In the genomic region with DNA sequence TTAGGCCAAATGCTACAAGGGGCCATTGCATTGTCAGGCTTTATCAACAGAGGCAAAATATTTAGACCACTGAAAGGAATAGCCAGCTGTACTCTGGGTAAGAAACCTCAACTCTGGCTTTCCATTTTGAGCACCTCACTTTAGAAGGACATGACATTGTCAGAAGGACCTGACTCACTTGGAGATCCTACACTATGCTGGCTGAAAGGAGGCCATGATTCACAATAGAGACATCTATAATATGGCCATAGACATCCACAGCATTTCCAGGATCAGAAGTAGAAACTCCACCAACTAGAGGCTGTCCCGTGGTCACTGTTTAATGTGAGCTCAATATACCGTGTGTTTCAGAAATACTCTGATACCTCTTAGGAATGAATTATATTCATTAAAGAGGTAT, we compare ENCODE assay signal across 28 cellular contexts.
DNase-seq lines count a peak whose midpoint lies in the region; ATAC-seq, FAIRE-seq and TF ChIP-seq lines count a peak whose summit lies in the region.
"Had no signal": no experiment of that assay in that cellular context is flagged by ENCODE, and none has a peak within 500 bp of the region (broad histone marks: within the 10 kb centered on the region; RNA-seq: fewer than 3 reads in every experiment).

No MANE protein-coding gene starts in this region.

- in situ Hi-C loops in brain microvascular endothelial cell (cut with HindIII; ENCODE audit: low pct_ligation_motif_present, low sequenced_read_pairs), result no loop called here

- no peak overlapping the region for H4K5ac ChIP-seq in mesendoderm (ENCODE audit: low read length)

- H3K56ac ChIP-seq in mesendoderm (ENCODE audit: low read length), result no peak overlapping the region

- peak; percentile 62 for FAIRE-seq in H54 (lab: Jason Lieb, UNC)
- FAIRE-seq: G401.6, HepG2, K562 had no signal

- H3K27ac ChIP-seq in brain microvascular endothelial cell (no peak overlapping the region), mesendoderm (ENCODE audit: low read depth, low read length) (no peak overlapping the region), upper lobe of right lung (no peak overlapping the region)
- H3K27ac ChIP-seq: SJCRH30 had no signal

- TF ChIP-seq POLR2A in H54 (IDR thresholded peaks at IDR 0.05; ENCODE audit: low read depth, low read length), result no peak

- H4K8ac ChIP-seq in mesendoderm (ENCODE audit: low read depth, low read length), result no peak overlapping the region

- H3K36me3 ChIP-seq in brain microvascular endothelial cell (replicated peaks), result no peaks in the 10 kb centered on the region
- no peaks in the 10 kb centered on the region for H3K36me3 ChIP-seq in mesendoderm (ENCODE audit: control insufficient read depth, insufficient read depth, low read length)
- H3K36me3 ChIP-seq in upper lobe of right lung, result no peaks in the 10 kb centered on the region
- H3K36me3 ChIP-seq: SJCRH30 had no signal

- H3K79me2 ChIP-seq in mesendoderm (ENCODE audit: control insufficient read depth, insufficient read depth, low read length), result no peaks in the 10 kb centered on the region

- no peaks in the 10 kb centered on the region for H3K79me1 ChIP-seq in mesendoderm (ENCODE audit: low read length)

- H3K27me3 ChIP-seq in brain microvascular endothelial cell (replicated peaks) (no peaks in the 10 kb centered on the region), mesendoderm (ENCODE audit: insufficient read depth, low read length, poor library complexity) (no peaks in the 10 kb centered on the region), upper lobe of right lung (no peaks in the 10 kb centered on the region)
- H3K27me3 ChIP-seq: SJCRH30 had no signal

- H3K18ac ChIP-seq in mesendoderm (ENCODE audit: low read length), result peak overlapping the region; percentile 51

- H3K9ac ChIP-seq in mesendoderm (ENCODE audit: low read length), result no peak overlapping the region

- no peak overlapping the region for H3K23ac ChIP-seq in mesendoderm (ENCODE audit: low read length)

- H2BK120ac ChIP-seq in mesendoderm (ENCODE audit: low read depth, low read length), result peak overlapping the region; percentile 90

- H3K4me3 ChIP-seq in brain microvascular endothelial cell (ENCODE audit: low read depth, low read length) (no peak overlapping the region), mesendoderm (ENCODE audit: low read length) (no peak overlapping the region), upper lobe of right lung (no peak overlapping the region)
- H3K4me3 ChIP-seq: K562, SJCRH30 had no signal

- ATAC-seq in upper lobe of right lung (no peak), HG03175 (IDR thresholded peaks at IDR 0.05; ENCODE audit: unreplicated experiment) (no peak)
- ATAC-seq: HepG2, K562, SK-N-SH treated with all-trans-retinoic acid at 6 μM for 48 hours had no signal

- no peak for TF ChIP-seq CTCF in brain microvascular endothelial cell (IDR thresholded peaks at IDR 0.05; ENCODE audit: low read depth, low read length, missing control alignments)
- no peak for TF ChIP-seq CTCF in upper lobe of right lung (IDR thresholded peaks at IDR 0.05)
- no peak for TF ChIP-seq CTCF in GM20000 (IDR thresholded peaks at IDR 0.05; ENCODE audit: extremely low read depth, missing control alignments)

- no peak overlapping the region for H2AK5ac ChIP-seq in mesendoderm (ENCODE audit: low read length)

- no peak overlapping the region for H3K4ac ChIP-seq in mesendoderm (ENCODE audit: low read depth, low read length)

- H3K4me1 ChIP-seq in mesendoderm (ENCODE audit: control insufficient read depth, low read depth, low read length) (no peaks in the 10 kb centered on the region), upper lobe of right lung (no peaks in the 10 kb centered on the region)
- H3K4me1 ChIP-seq: SJCRH30 had no signal

- no peak overlapping the region for H3K4me2 ChIP-seq in mesendoderm (ENCODE audit: low read length)

- DNase-seq in AG08395 (ENCODE audit: low spot score) (peak; percentile 6), H54 (ENCODE audit: insufficient read length, low spot score) (no peak), brain microvascular endothelial cell (peak; percentile 25), mesendoderm (no peak), iPS-NIHi11 (ENCODE audit: low spot score) (no peak), upper lobe of right lung (no peak), GM20000 (ENCODE audit: low spot score) (no peak)
- DNase-seq: 8988T; ACHN; CD4-positive, CD25-positive, alpha-beta regulatory T cell; DMS153; DND-41; GOT3; HCEC 1CT; Kasumi-1; NCI-H1092 treated with DMSO at 0.1 percent for 48 hours; NCI-H1436 treated with DMSO at 0.1 percent for 48 hours; NCI-H187 treated with DMSO at 0.1 percent for 48 hours; NCI-H2107; NCI-H446; NCI-H524 treated with DMSO at 0.1 percent for 48 hours; NCI-H774; SJCRH30 had no signal

- intact Hi-C loops in upper lobe of right lung (cut with DNase I), result no loop called here

- H2BK5ac ChIP-seq in mesendoderm (ENCODE audit: low read length), result no peak overlapping the region

- no CpG with 5 or more reads among the region's 2 CpGs for WGBS in mesendoderm (ENCODE audit: extremely low coverage, insufficient coverage, low lambda C conversion rate)

- peak overlapping the region; percentile 85 for H2BK15ac ChIP-seq in mesendoderm (replicated peaks; ENCODE audit: low read depth)

- H3K9me3 ChIP-seq in upper lobe of right lung, result no peaks in the 10 kb centered on the region
- H3K9me3 ChIP-seq: SJCRH30 had no signal

Comparison
In these comparisons a context has a peak if more than half of its experiments do, and no peak if none do; other contexts are left out.
1. DNase-seq: peak in AG08395 (single experiment) and brain microvascular endothelial cell (single experiment); none in H54 (single experiment), mesendoderm (single experiment), iPS-NIHi11 (single experiment), upper lobe of right lung (single experiment) and GM20000 (single experiment).